In genomic region chr5:16291894-16292293, GRCh38 we compare ENCODE assay signal across 20 cellular contexts.
A peak's percentile ranks its signal among the peaks of the same experiment; 100 is the strongest.
DNase-seq lines count a peak whose midpoint lies in the region; ATAC-seq, FAIRE-seq and TF ChIP-seq lines count a peak whose summit lies in the region.
"Had no signal": no experiment of that assay in that cellular context is flagged by ENCODE, and none has a peak within 500 bp of the region (broad histone marks: within the 10 kb centered on the region; RNA-seq: fewer than 3 reads in every experiment).

No MANE protein-coding gene starts in this region.

- H3K18ac ChIP-seq in IMR-90 (ENCODE audit: low read depth, low read length) = no peak overlapping the region

- H4K20me1 ChIP-seq in IMR-90 (ENCODE audit: insufficient read depth, low read length) = no peaks in the 10 kb centered on the region
- H4K20me1 ChIP-seq: BLaER1 treated with 17β-estradiol and CSF1 and Interleukin-3, amounts not matched to agents 10 nM and 100 nM had no signal

- no peaks in the 10 kb centered on the region for H3K9me3 ChIP-seq in A549
- no peaks in the 10 kb centered on the region; the same call in 1 of the 2 replicates for H3K9me3 ChIP-seq in IMR-90 (ENCODE audit: control insufficient read depth, insufficient read depth, low read length)
- H3K9me3 ChIP-seq: Caco-2 had no signal

- no peak overlapping the region for H2BK5ac ChIP-seq in IMR-90 (ENCODE audit: low read depth, low read length, poor library complexity, severe bottlenecking)

- intact Hi-C loops in IMR-90 (cut with micrococcal nuclease) = no loop called here
- intact Hi-C loops in head of caudate nucleus (cut with DNase I) = no loop called here

- H3K23ac ChIP-seq in IMR-90 (ENCODE audit: low read depth, low read length) = no peak overlapping the region

- H4K91ac ChIP-seq in IMR-90 (ENCODE audit: insufficient read depth, low read depth, low read length) = no peak overlapping the region

- H3K4me2 ChIP-seq in A549 = no peak overlapping the region
- H3K4me2 ChIP-seq in IMR-90 (ENCODE audit: low read depth, low read length) = no peak overlapping the region
- H3K4me2 ChIP-seq: BLaER1 treated with 17β-estradiol and CSF1 and Interleukin-3, amounts not matched to agents 10 nM and 100 nM had no signal

- TF ChIP-seq POLR2A in A549 (IDR thresholded peaks at IDR 0.05; ENCODE audit: low read length) (no peak), IMR-90 (IDR thresholded peaks at IDR 0.05; ENCODE audit: low read depth, low read length) (no peak)

- H3K36me3 ChIP-seq in IMR-90 (ENCODE audit: control insufficient read depth, insufficient read depth, low read length) = no peaks in the 10 kb centered on the region
- H3K36me3 ChIP-seq: BLaER1 treated with 17β-estradiol and CSF1 and Interleukin-3, amounts not matched to agents 10 nM and 100 nM had no signal

- H2BK15ac ChIP-seq in IMR-90 (ENCODE audit: low read depth, low read length) = no peak overlapping the region

- H3K79me1 ChIP-seq in IMR-90 (ENCODE audit: low read depth in 1 of 2, low read length in 2 of 2) = no peaks in the 10 kb centered on the region

- dilution Hi-C loops in IMR-90 (cut with HindIII; ENCODE audit: low sequenced_read_pairs, unreplicated experiment) = no loop called here

- H2BK20ac ChIP-seq in IMR-90 (ENCODE audit: low read depth, low read length) = no peak overlapping the region

- no TSS peak for BruUV-seq in IMR-90 (replicated peaks; lab: Mats Ljungman, UMichigan)

- no peak overlapping the region for H3K4me3 ChIP-seq in A549
- no peak overlapping the region for H3K4me3 ChIP-seq in IMR-90 (ENCODE audit: insufficient read depth, low read depth, low read length)
- H3K4me3 ChIP-seq: BLaER1 treated with 17β-estradiol and CSF1 and Interleukin-3, amounts not matched to agents 10 nM and 100 nM had no signal

- no peak for FAIRE-seq in A549 (lab: Jason Lieb, UNC)
- FAIRE-seq in urothelium cell line (lab: Jason Lieb, UNC) = peak; percentile 9
- FAIRE-seq: A204.1, D721Med, G401.6, GM12891, GM19239 had no signal

- H3K27me3 ChIP-seq in IMR-90 (ENCODE audit: control insufficient read depth, insufficient read depth, low read length) = no peaks in the 10 kb centered on the region
- H3K27me3 ChIP-seq: BLaER1 treated with 17β-estradiol and CSF1 and Interleukin-3, amounts not matched to agents 10 nM and 100 nM had no signal

- ATAC-seq in A549 (no peak), IMR-90 (ENCODE audit: low read depth) (no peak), HG03442 (IDR thresholded peaks at IDR 0.05; ENCODE audit: unreplicated experiment) (no peak)
- ATAC-seq: CD8-positive, alpha-beta T cell had no signal

- H4K5ac ChIP-seq in IMR-90 (ENCODE audit: low read depth, low read length) = no peak overlapping the region

- no peak overlapping the region for H2BK120ac ChIP-seq in IMR-90 (ENCODE audit: low read depth, low read length)

- DNase-seq in A549 (ENCODE audit: low read depth in 1 of 2, low spot score in 1 of 2) = no peak
- no peak for DNase-seq in IMR-90
- no peak for DNase-seq in urothelium cell line (ENCODE audit: low spot score)
- no peak for DNase-seq in head of caudate nucleus
- DNase-seq: 8988T; AML-193; Caco-2; Calu3; CD4-positive, alpha-beta T cell; CD8-positive, alpha-beta T cell; DMS79 treated with DMSO at 0.1 percent for 48 hours; GF-D8 had no signal

- no peak overlapping the region for H3K14ac ChIP-seq in IMR-90 (replicated peaks; ENCODE audit: low read depth, low read length)

- H2AK5ac ChIP-seq in IMR-90 (ENCODE audit: low read depth, low read length) = no peak overlapping the region

- H3K9me1 ChIP-seq in IMR-90 (ENCODE audit: insufficient read depth, low read length) = no peaks in the 10 kb centered on the region

- no peak overlapping the region for H2AK9ac ChIP-seq in IMR-90 (replicated peaks; ENCODE audit: low read depth, low read length, poor library complexity)

- no peak overlapping the region for H2AFZ ChIP-seq in IMR-90 (replicated peaks; ENCODE audit: low read length, poor library complexity)

- H3K27ac ChIP-seq in A549 = no peak overlapping the region
- H3K27ac ChIP-seq in IMR-90 (ENCODE audit: insufficient read depth, low read length) = no peak overlapping the region
- H3K27ac ChIP-seq: BLaER1 treated with 17β-estradiol and CSF1 and Interleukin-3, amounts not matched to agents 10 nM and 100 nM; C4-2B had no signal

- WGBS in A549 (ENCODE audit: missing lambda C conversion rate) = 35% methylated on average over 2 of the region's 2 CpGs
- no CpG with 5 or more reads among the region's 2 CpGs for WGBS in IMR-90 (ENCODE audit: extremely low coverage in 2 of 2, insufficient read length in 1 of 2), 2 experiments

- no peak overlapping the region for H3K4ac ChIP-seq in IMR-90 (ENCODE audit: low read depth, low read length)

- CTCF ChIA-PET in A549 (lab: Yijun Ruan, JAX) = no interaction called here
- CTCF ChIA-PET in IMR-90 (lab: Yijun Ruan, JAX) = no interaction called here

- POLR2A ChIA-PET in A549 (lab: Yijun Ruan, JAX) (no interaction called here), IMR-90 (lab: Charles Lee; ENCODE audit: unreplicated experiment) (no interaction called here)

- H4K8ac ChIP-seq in IMR-90 (ENCODE audit: low read depth in 2 of 2, low read length in 2 of 2) = no peak overlapping the region

- H3K4me1 ChIP-seq in A549 = no peaks in the 10 kb centered on the region
- no peaks in the 10 kb centered on the region for H3K4me1 ChIP-seq in IMR-90 (ENCODE audit: control insufficient read depth, insufficient read depth, low read length)
- H3K4me1 ChIP-seq: BLaER1 treated with 17β-estradiol and CSF1 and Interleukin-3, amounts not matched to agents 10 nM and 100 nM; Caco-2 had no signal

- TF ChIP-seq CTCF in A549 (IDR thresholded peaks at IDR 0.05) (no peak), IMR-90 (conservative IDR thresholded peaks at IDR 0.05; ENCODE audit: low read depth, low read length) (no peak)

- no peak for TF ChIP-seq EP300 in A549 (IDR thresholded peaks at IDR 0.05)

- in situ Hi-C loops in IMR-90 (cut with MboI; ENCODE audit: low sequenced_read_pairs) = no loop called here

- H3K56ac ChIP-seq in IMR-90 (ENCODE audit: extremely low read depth, insufficient read depth, low read length) = no peak overlapping the region

- no peak overlapping the region for H3K9ac ChIP-seq in IMR-90 (ENCODE audit: low read depth, low read length)
- H3K9ac ChIP-seq: BLaER1 treated with 17β-estradiol and CSF1 and Interleukin-3, amounts not matched to agents 10 nM and 100 nM had no signal

- TF ChIP-seq RAD21 in A549 (conservative IDR thresholded peaks at IDR 0.05 in 1 of 2, IDR thresholded peaks at IDR 0.05 in 1 of 2) (no peak), IMR-90 (IDR thresholded peaks at IDR 0.05; ENCODE audit: low read length) (no peak)

TF ChIP-seq in A549, 52 proteins besides CTCF, POLR2A, EP300 and RAD21:
- peak; percentile 66 for TF ChIP-seq MAFK (IDR thresholded peaks at IDR 0.05; ENCODE audit: partially characterized antibody)
- no peak for TF ChIP-seq BHLHE40 (IDR thresholded peaks at IDR 0.05; ENCODE audit: low read depth, low read length)
- no peak for TF ChIP-seq PHF8 (IDR thresholded peaks at IDR 0.05; ENCODE audit: borderline replicate concordance, low read depth)
- TF ChIP-seq RNF2 (IDR thresholded peaks at IDR 0.05; ENCODE audit: borderline replicate concordance, low read depth) = no peak
- TF ChIP-seq ESRRA (IDR thresholded peaks at IDR 0.05; ENCODE audit: borderline replicate concordance, low read length) = no peak

TF ChIP-seq in IMR-90, 13 proteins besides CTCF, POLR2A, EP300 and RAD21:
- TF ChIP-seq SMC3 (IDR thresholded peaks at IDR 0.05; ENCODE audit: low read depth, low read length) = no peak
- peak; percentile 67 for TF ChIP-seq MAFK (IDR thresholded peaks at IDR 0.05; ENCODE audit: low read depth, low read length)
